Comparison of ENCODE assay signal across 13 cellular contexts in genomic region chr2:200616193-200616592, GRCh38. TPM values are rescaled to one million over a fixed set of nuclear protein-coding genes. Genes with fewer than 3 reads are reported as not detected.
DNase-seq lines count a peak whose midpoint lies in the region; ATAC-seq, FAIRE-seq and TF ChIP-seq lines count a peak whose summit lies in the region.
"Had no signal": no experiment of that assay in that cellular context is flagged by ENCODE, and none has a peak within 500 bp of the region (broad histone marks: within the 10 kb centered on the region; RNA-seq: fewer than 3 reads in every experiment).

No MANE protein-coding gene starts in this region.

- H3K4me3 ChIP-seq in IMR-90 (ENCODE audit: insufficient read depth, low read depth, low read length), result no peak overlapping the region
- no peak overlapping the region for H3K4me3 ChIP-seq in body of pancreas

- peaks cover 8% of the 10 kb centered on the region; the same call in 1 of the 2 replicates for H3K9me1 ChIP-seq in IMR-90 (ENCODE audit: insufficient read depth, low read length)

- no peak overlapping the region for H2AK9ac ChIP-seq in IMR-90 (replicated peaks; ENCODE audit: low read depth, low read length, poor library complexity)

- H2AFZ ChIP-seq in IMR-90 (replicated peaks; ENCODE audit: low read length, poor library complexity), result no peak overlapping the region

- H3K9me3 ChIP-seq in IMR-90 (ENCODE audit: control insufficient read depth, insufficient read depth, low read length) (no peaks in the 10 kb centered on the region), body of pancreas (no peaks in the 10 kb centered on the region)

- H4K91ac ChIP-seq in IMR-90 (ENCODE audit: insufficient read depth, low read depth, low read length), result peak overlapping the region; percentile 46; the same call in 1 of the 2 replicates

- peak overlapping the region; percentile 15; the same call in 1 of the 2 replicates for H3K4me2 ChIP-seq in IMR-90 (ENCODE audit: low read depth, low read length)

- intact Hi-C loops in IMR-90 (cut with micrococcal nuclease), result loop anchor here (10.0 kb wide), 1 partner anchor 199 kb away; the partner anchor contains the start of gene BZW1
- intact Hi-C loops in body of pancreas (cut with DNase I), result no loop called here

- TF ChIP-seq RAD21 in IMR-90 (IDR thresholded peaks at IDR 0.05; ENCODE audit: low read length), result no peak

- no peak for FAIRE-seq in urothelium cell line (lab: Jason Lieb, UNC)

- peak overlapping the region in 1 of 2 experiments; percentile 54; a peak in 2 of 4 replicates for H4K8ac ChIP-seq in IMR-90 (ENCODE audit: low read depth in 2 of 2, low read length in 2 of 2)

- CTCF ChIA-PET in IMR-90 (lab: Yijun Ruan, JAX), result interaction anchor here (1.6 to 2.4 kb wide), 2 partner anchors 12 to 16 kb away, joined by 6 read pairs; no protein-coding TSS in a partner anchor

- H2BK5ac ChIP-seq in IMR-90 (ENCODE audit: low read depth, low read length, poor library complexity, severe bottlenecking), result no peak overlapping the region

- H4K5ac ChIP-seq in IMR-90 (ENCODE audit: low read depth, low read length), result no peak overlapping the region

- H3K27ac ChIP-seq in IMR-90 (ENCODE audit: insufficient read depth, low read length) (peak overlapping the region; percentile 34), body of pancreas (peak overlapping the region; percentile 24 to 57 (median 41))

- dilution Hi-C loops in IMR-90 (cut with HindIII; ENCODE audit: low sequenced_read_pairs, unreplicated experiment), result no loop called here

- no TSS peak for BruUV-seq in IMR-90 (replicated peaks; lab: Mats Ljungman, UMichigan)

- no peak overlapping the region for H3K23ac ChIP-seq in IMR-90 (ENCODE audit: low read depth, low read length)

- no peak overlapping the region for H3K56ac ChIP-seq in IMR-90 (ENCODE audit: extremely low read depth, insufficient read depth, low read length)

- H3K4me1 ChIP-seq in IMR-90 (ENCODE audit: control insufficient read depth, insufficient read depth, low read length) (peaks cover 12% of the 10 kb centered on the region), body of pancreas (peaks cover 40% of the 10 kb centered on the region)

- H3K14ac ChIP-seq in IMR-90 (replicated peaks; ENCODE audit: low read depth, low read length), result no peak overlapping the region

- no peaks in the 10 kb centered on the region for H3K36me3 Mint-ChIP-seq in osteocyte (ENCODE audit: unreplicated experiment)

- H3K9me3 Mint-ChIP-seq in osteocyte (ENCODE audit: unreplicated experiment), result no peaks in the 10 kb centered on the region

- TF ChIP-seq POLR2A in IMR-90 (IDR thresholded peaks at IDR 0.05; ENCODE audit: low read depth, low read length) (no peak), body of pancreas (IDR thresholded peaks at IDR 0.05) (no peak)

- no peak overlapping the region for H3K27ac Mint-ChIP-seq in osteocyte (ENCODE audit: unreplicated experiment)
- H3K27ac Mint-ChIP-seq: B cell had no signal

- H2AK5ac ChIP-seq in IMR-90 (ENCODE audit: low read depth, low read length), result peak overlapping the region; percentile 65

- no peak overlapping the region for H3K9ac ChIP-seq in IMR-90 (ENCODE audit: low read depth, low read length)

- WGBS in IMR-90 (ENCODE audit: extremely low coverage in 2 of 2, insufficient read length in 1 of 2), 2 experiments, result 96% methylated on average over 5 of the region's 5 CpGs; no CpG with 5 or more reads in 1 of the 2 experiments
- 19 to 39% methylated on average over 5 of the region's 5 CpGs for WGBS in body of pancreas, 2 donors

- in situ Hi-C loops in IMR-90 (cut with MboI; ENCODE audit: low sequenced_read_pairs), result no loop called here

- H3K4me1 Mint-ChIP-seq in osteocyte (ENCODE audit: unreplicated experiment), result peaks cover 18% of the 10 kb centered on the region

- H3K36me3 ChIP-seq in IMR-90 (ENCODE audit: control insufficient read depth, insufficient read depth, low read length) (no peaks in the 10 kb centered on the region), body of pancreas (replicated peaks in 1 of 2; ENCODE audit: insufficient read depth in 1 of 2, low read depth in 2 of 2) (peaks cover 0 to 9% of the 10 kb centered on the region in 2 donors)

- H3K79me1 ChIP-seq in IMR-90 (ENCODE audit: low read depth in 1 of 2, low read length in 2 of 2), result peaks cover 0 to 2% of the 10 kb centered on the region in 2 experiments; a peak in 1 of 4 replicates

- H3K27me3 ChIP-seq in IMR-90 (ENCODE audit: control insufficient read depth, insufficient read depth, low read length) (no peaks in the 10 kb centered on the region), body of pancreas (no peaks in the 10 kb centered on the region)

- POLR2A ChIA-PET in IMR-90 (lab: Charles Lee; ENCODE audit: unreplicated experiment), result no interaction called here

- H2BK20ac ChIP-seq in IMR-90 (ENCODE audit: low read depth, low read length), result peak overlapping the region; percentile 60; the same call in 1 of the 2 replicates

- peak overlapping the region; percentile 66 for H3K18ac ChIP-seq in IMR-90 (ENCODE audit: low read depth, low read length)

- peak overlapping the region; percentile 71; the same call in 1 of the 2 replicates for H2BK120ac ChIP-seq in IMR-90 (ENCODE audit: low read depth, low read length)

- ATAC-seq in IMR-90 (ENCODE audit: low read depth), result no peak
- peak; percentile 76 for ATAC-seq in body of pancreas
- no peak for ATAC-seq in stimulated activated naive CD8-positive, alpha-beta T cell treated with anti-CD3 and anti-CD28 coated beads, Interleukin-15, Interleukin-2, amounts not matched to agents 100 U/mL and 50 U/mL, for 24 hours

- H3K4me3 Mint-ChIP-seq in osteocyte (ENCODE audit: unreplicated experiment), result no peak overlapping the region
- H3K4me3 Mint-ChIP-seq: B cell had no signal

- DNase-seq in EL (peak; percentile 49), IMR-90 (no peak), body of pancreas (peak; percentile 44 to 80 (median 65)), occipital lobe (lab: John Stamatoyannopoulos, UW) (peak; percentile 4), T1000 (lab: John Stamatoyannopoulos, UW) (no peak), urothelium cell line (ENCODE audit: low spot score) (no peak), osteocyte (ENCODE audit: extremely low spot score, unreplicated experiment) (no peak)
- no peak for DNase-seq in stimulated activated naive CD8-positive, alpha-beta T cell treated with anti-CD3 and anti-CD28 coated beads, Interleukin-15, Interleukin-2, amounts not matched to agents 100 U/mL and 50 U/mL, for 24 hours
- DNase-seq: NCI-H1694 treated with DMSO at 0.1 percent for 48 hours; PC-3; stimulated activated CD4-positive, alpha-beta T cell treated with anti-CD3 and anti-CD28 coated beads, Interleukin-2, amount 100 ng/mL, for 48 hours had no signal

- H3K4ac ChIP-seq in IMR-90 (ENCODE audit: low read depth, low read length), result peak overlapping the region; percentile 71; the same call in 1 of the 2 replicates

- H4K20me1 ChIP-seq in IMR-90 (ENCODE audit: insufficient read depth, low read length), result no peaks in the 10 kb centered on the region

- no peak for TF ChIP-seq CTCF in IMR-90 (conservative IDR thresholded peaks at IDR 0.05; ENCODE audit: low read depth, low read length)
- peak in 3 of 7 experiments; percentile 11 to 23 (median 16) for TF ChIP-seq CTCF in body of pancreas (IDR thresholded peaks at IDR 0.05)
- no peak for TF ChIP-seq CTCF in osteocyte (IDR thresholded peaks at IDR 0.05)

- peak overlapping the region; percentile 5; the same call in 1 of the 3 replicates for H2BK15ac ChIP-seq in IMR-90 (ENCODE audit: low read depth, low read length)

- H3K27me3 Mint-ChIP-seq in osteocyte (ENCODE audit: unreplicated experiment), result no peaks in the 10 kb centered on the region

TF ChIP-seq in IMR-90, 13 proteins besides CTCF, POLR2A, EP300 and RAD21:
- no peak for TF ChIP-seq NFE2L2 (IDR thresholded peaks at IDR 0.05; ENCODE audit: low read depth, low read length)
- TF ChIP-seq MAFK (IDR thresholded peaks at IDR 0.05; ENCODE audit: low read depth, low read length), result no peak
- TF ChIP-seq SMC3 (IDR thresholded peaks at IDR 0.05; ENCODE audit: low read depth, low read length), result no peak
- no peak for TF ChIP-seq ELK1 (IDR thresholded peaks at IDR 0.05; ENCODE audit: borderline replicate concordance, low read depth, low read length)
- no peak for TF ChIP-seq MXI1 (IDR thresholded peaks at IDR 0.05; ENCODE audit: borderline replicate concordance, low read depth, low read length)
- TF ChIP-seq CHD1 (IDR thresholded peaks at IDR 0.05; ENCODE audit: low read depth, low read length), result no peak
- TF ChIP-seq CEBPB (IDR thresholded peaks at IDR 0.05; ENCODE audit: low read depth, low read length), result no peak
- no peak for TF ChIP-seq MAZ (IDR thresholded peaks at IDR 0.05; ENCODE audit: borderline replicate concordance, low read depth, low read length)
- no peak for TF ChIP-seq BHLHE40 (IDR thresholded peaks at IDR 0.05; ENCODE audit: low read depth, low read length)
- no peak for TF ChIP-seq RFX5 (IDR thresholded peaks at IDR 0.05; ENCODE audit: low read depth, low read length)

RNA-seq across cellular contexts. Expression of gene AOX1, which starts 30.4 kb away (rescaled TPM):
- total RNA-seq in IMR-90 (2012; rRNA removed) (57.2 and 59.9 TPM in 2 replicates), body of pancreas (10 to 100 TPM; 60.0 to 75.0 TPM), occipital lobe (0.94 TPM), osteocyte (0.97 and 1.7 TPM in 2 replicates)
- 18.7 and 21.7 TPM in 2 replicates for polyA plus RNA-seq in IMR-90 (2012; rRNA removed)
- polyA plus RNA-seq in IMR-90 (2012; cell fraction: cytosol; rRNA removed), result 6.1 and 8.5 TPM in 2 replicates
- polyA plus RNA-seq in IMR-90 (2012; cell fraction: nucleus; rRNA removed; ENCODE audit: low replicate concordance), result 1.6 and 13.0 TPM in 2 replicates
- total RNA-seq: B cell had no signal
- polyA plus RNA-seq: neural cell had no signal

Comparison
In these comparisons a context has a peak if more than half of its experiments do, and no peak if none do; other contexts are left out.
1. DNase-seq: peak in EL (single experiment), body of pancreas (4 of 4) and occipital lobe (single experiment); none in IMR-90 (single experiment), stimulated activated naive CD8-positive, alpha-beta T cell treated with anti-CD3 and anti-CD28 coated beads, Interleukin-15, Interleukin-2, amounts not matched to agents 100 U/mL and 50 U/mL, for 24 hours (single experiment), T1000 (single experiment), urothelium cell line (single experiment) and osteocyte (single experiment).
2. RNA of gene AOX1, which starts 30.4 kb away (total RNA-seq): 60.0 to 75.0 TPM in body of pancreas and 57.2 to 59.9 TPM in IMR-90; 0.97 to 1.7 TPM in osteocyte and 0.94 TPM in occipital lobe (single experiment); every median in the first group is over 10 times any median in the second.